9 cellular contexts compared by ENCODE assay signal in the genomic region with DNA sequence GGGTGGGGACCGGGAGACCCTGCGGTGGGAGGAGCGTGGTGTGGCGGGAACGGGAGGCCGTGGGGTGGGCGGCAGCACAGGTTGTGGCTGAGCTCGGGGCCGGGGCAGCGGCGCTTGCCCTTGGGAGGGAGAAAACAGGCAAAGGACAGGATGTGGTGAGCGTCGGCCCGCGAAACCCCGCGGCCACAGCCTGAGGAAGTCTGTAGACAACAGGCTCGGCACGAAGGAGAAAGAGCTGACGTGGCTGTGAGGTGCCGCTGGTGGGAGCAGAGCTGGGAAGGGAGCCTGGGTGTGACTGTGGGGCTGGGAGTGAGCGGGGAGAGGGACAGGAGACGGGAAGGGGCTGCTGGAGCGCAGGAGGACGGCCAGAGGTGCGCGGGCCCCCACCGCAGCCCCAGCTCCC.
DNase-seq lines count a peak whose midpoint lies in the region; ATAC-seq and TF ChIP-seq lines count a peak whose summit lies in the region.
"Had no signal": no experiment of that assay in that cellular context is flagged by ENCODE, and none has a peak within 500 bp of the region (broad histone marks: within the 10 kb centered on the region; RNA-seq: fewer than 3 reads in every experiment).

No MANE protein-coding gene starts in this region.

- H3K4me3 Mint-ChIP-seq in activated naive CD4-positive, alpha-beta T cell treated with anti-CD3 and anti-CD28 coated beads for 36 hours: peak overlapping the region; percentile 84
- H3K4me3 Mint-ChIP-seq: mesothelial cell of epicardium had no signal

- H3K9ac ChIP-seq in Karpas-422 (ENCODE audit: low read length): no peak overlapping the region

- no peak overlapping the region for H2AFZ ChIP-seq in osteoblast (ENCODE audit: low read length)
- H2AFZ ChIP-seq in Karpas-422 (ENCODE audit: low read length): no peak overlapping the region

- intact Hi-C loops in activated naive CD4-positive, alpha-beta T cell treated with anti-CD3 and anti-CD28 coated beads for 36 hours (cut with micrococcal nuclease): loop anchor here (2.0 to 5.0 kb wide), 3 partner anchors 61 to 204 kb away; partner anchors contain the start of gene DLL1

- H3K27me3 Mint-ChIP-seq in activated naive CD4-positive, alpha-beta T cell treated with anti-CD3 and anti-CD28 coated beads for 36 hours (ENCODE audit: low read depth): no peaks in the 10 kb centered on the region

- H3K27ac ChIP-seq in osteoblast (ENCODE audit: low read depth, low read length): no peak overlapping the region
- no peak overlapping the region for H3K27ac ChIP-seq in Karpas-422 (ENCODE audit: low read length)

- H3K9me3 ChIP-seq in osteoblast (ENCODE audit: low read depth, low read length) (no peaks in the 10 kb centered on the region), Karpas-422 (ENCODE audit: low read length) (no peaks in the 10 kb centered on the region)

- H3K36me3 ChIP-seq in osteoblast (ENCODE audit: insufficient read depth, low read length) (no peaks in the 10 kb centered on the region), Karpas-422 (ENCODE audit: insufficient read depth, low read length) (no peaks in the 10 kb centered on the region)

- H3K79me2 ChIP-seq in osteoblast (ENCODE audit: insufficient read depth, low read length) (no peaks in the 10 kb centered on the region), Karpas-422 (ENCODE audit: low read length) (no peaks in the 10 kb centered on the region)

- peaks cover 7% of the 10 kb centered on the region for H3K4me1 ChIP-seq in osteoblast (ENCODE audit: insufficient read depth, low read length)
- peaks cover 17% of the 10 kb centered on the region for H3K4me1 ChIP-seq in Karpas-422 (ENCODE audit: low read length)

- CTCF ChIA-PET in activated naive CD4-positive, alpha-beta T cell treated with anti-CD3 and anti-CD28 coated beads for 36 hours (lab: Charles Lee): no interaction called here

- no peak overlapping the region for H3K4me2 ChIP-seq in osteoblast (ENCODE audit: insufficient read depth, low read length)
- no peak overlapping the region for H3K4me2 ChIP-seq in Karpas-422 (ENCODE audit: low read depth, low read length, poor library complexity, severe bottlenecking)

- H3K36me3 Mint-ChIP-seq in activated naive CD4-positive, alpha-beta T cell treated with anti-CD3 and anti-CD28 coated beads for 36 hours (ENCODE audit: low read depth): no peaks in the 10 kb centered on the region
- H3K36me3 Mint-ChIP-seq: mesothelial cell of epicardium had no signal

- H3K27ac Mint-ChIP-seq in activated naive CD4-positive, alpha-beta T cell treated with anti-CD3 and anti-CD28 coated beads for 36 hours: peak overlapping the region; percentile 89
- H3K27ac Mint-ChIP-seq: mesothelial cell of epicardium had no signal

- H3K4me1 Mint-ChIP-seq in activated naive CD4-positive, alpha-beta T cell treated with anti-CD3 and anti-CD28 coated beads for 36 hours (ENCODE audit: low read depth): peaks cover 28% of the 10 kb centered on the region
- H3K4me1 Mint-ChIP-seq: mesothelial cell of epicardium had no signal

- no peaks in the 10 kb centered on the region for H4K20me1 ChIP-seq in osteoblast (ENCODE audit: insufficient read depth, low read length)
- no peaks in the 10 kb centered on the region for H4K20me1 ChIP-seq in Karpas-422 (ENCODE audit: insufficient read depth, low read depth, low read length)

- H3K4me3 ChIP-seq in osteoblast (ENCODE audit: insufficient read depth, low read length) (no peak overlapping the region), Karpas-422 (ENCODE audit: low read length) (no peak overlapping the region)

- H3K9me2 ChIP-seq in Karpas-422 (replicated peaks; ENCODE audit: insufficient read depth, low read length): no peaks in the 10 kb centered on the region

- DNase-seq in Daoy (ENCODE audit: low read depth) (peak; percentile 84), NOMO-1 treated with DMSO at 0.1 percent for 48 hours (lab: John Stamatoyannopoulos, UW; ENCODE audit: unreplicated experiment) (peak; percentile 76), osteoblast (ENCODE audit: insufficient read length, low spot score, missing footprints) (peak; percentile 63), NCI-H146 treated with DMSO at 0.1 percent for 48 hours (lab: John Stamatoyannopoulos, UW; ENCODE audit: unreplicated experiment) (no peak), Karpas-422 (no peak), NCI-H748 treated with DMSO at 0.1 percent for 48 hours (lab: John Stamatoyannopoulos, UW) (no peak)
- peak; percentile 72 for DNase-seq in activated naive CD4-positive, alpha-beta T cell treated with anti-CD3 and anti-CD28 coated beads for 36 hours

- no peaks in the 10 kb centered on the region for H3K9me3 Mint-ChIP-seq in activated naive CD4-positive, alpha-beta T cell treated with anti-CD3 and anti-CD28 coated beads for 36 hours
- H3K9me3 Mint-ChIP-seq: mesothelial cell of epicardium had no signal

- TF ChIP-seq CTCF in osteoblast (IDR thresholded peaks at IDR 0.05; ENCODE audit: extremely low read depth, low read depth, low read length): no peak

- no peaks in the 10 kb centered on the region for H3K27me3 ChIP-seq in osteoblast (ENCODE audit: insufficient read depth, low read length)
- no peaks in the 10 kb centered on the region for H3K27me3 ChIP-seq in Karpas-422 (ENCODE audit: low read length)

- peak; percentile 57 for ATAC-seq in GM21737 (IDR thresholded peaks at IDR 0.05; ENCODE audit: unreplicated experiment)

Comparison
In these comparisons a context has a peak if more than half of its experiments do, and no peak if none do; other contexts are left out.
1. DNase-seq: peak in Daoy (single experiment), NOMO-1 treated with DMSO at 0.1 percent for 48 hours (single experiment), activated naive CD4-positive, alpha-beta T cell treated with anti-CD3 and anti-CD28 coated beads for 36 hours (single experiment) and osteoblast (single experiment); none in NCI-H146 treated with DMSO at 0.1 percent for 48 hours (single experiment), Karpas-422 (single experiment) and NCI-H748 treated with DMSO at 0.1 percent for 48 hours (single experiment).